In the genomic region with DNA sequence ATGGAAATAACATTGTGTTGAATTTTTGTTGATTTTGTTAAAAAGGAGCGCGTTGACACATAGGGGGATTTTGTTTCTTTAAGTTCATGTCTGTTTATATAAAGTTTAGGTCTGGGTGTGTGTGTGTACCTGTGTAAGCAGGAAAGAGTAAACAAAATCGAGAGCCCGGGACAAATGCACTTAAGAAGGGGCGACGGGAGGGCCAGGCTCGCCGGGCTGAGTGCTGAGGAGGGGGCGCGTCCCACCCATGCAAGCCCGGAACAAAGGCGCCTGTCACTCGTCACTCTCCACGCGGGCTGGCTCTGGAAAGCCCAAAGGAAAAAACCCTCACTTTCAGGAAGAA, we compare ENCODE assay signal across 1 cellular context.
TF ChIP-seq lines count a peak whose summit lies in the region.

No MANE protein-coding gene starts in this region.

TF ChIP-seq in GM23338, 12 proteins besides CTCF, POLR2A, EP300 and RAD21 (continued from another document):
- TF ChIP-seq, protein P1, sequence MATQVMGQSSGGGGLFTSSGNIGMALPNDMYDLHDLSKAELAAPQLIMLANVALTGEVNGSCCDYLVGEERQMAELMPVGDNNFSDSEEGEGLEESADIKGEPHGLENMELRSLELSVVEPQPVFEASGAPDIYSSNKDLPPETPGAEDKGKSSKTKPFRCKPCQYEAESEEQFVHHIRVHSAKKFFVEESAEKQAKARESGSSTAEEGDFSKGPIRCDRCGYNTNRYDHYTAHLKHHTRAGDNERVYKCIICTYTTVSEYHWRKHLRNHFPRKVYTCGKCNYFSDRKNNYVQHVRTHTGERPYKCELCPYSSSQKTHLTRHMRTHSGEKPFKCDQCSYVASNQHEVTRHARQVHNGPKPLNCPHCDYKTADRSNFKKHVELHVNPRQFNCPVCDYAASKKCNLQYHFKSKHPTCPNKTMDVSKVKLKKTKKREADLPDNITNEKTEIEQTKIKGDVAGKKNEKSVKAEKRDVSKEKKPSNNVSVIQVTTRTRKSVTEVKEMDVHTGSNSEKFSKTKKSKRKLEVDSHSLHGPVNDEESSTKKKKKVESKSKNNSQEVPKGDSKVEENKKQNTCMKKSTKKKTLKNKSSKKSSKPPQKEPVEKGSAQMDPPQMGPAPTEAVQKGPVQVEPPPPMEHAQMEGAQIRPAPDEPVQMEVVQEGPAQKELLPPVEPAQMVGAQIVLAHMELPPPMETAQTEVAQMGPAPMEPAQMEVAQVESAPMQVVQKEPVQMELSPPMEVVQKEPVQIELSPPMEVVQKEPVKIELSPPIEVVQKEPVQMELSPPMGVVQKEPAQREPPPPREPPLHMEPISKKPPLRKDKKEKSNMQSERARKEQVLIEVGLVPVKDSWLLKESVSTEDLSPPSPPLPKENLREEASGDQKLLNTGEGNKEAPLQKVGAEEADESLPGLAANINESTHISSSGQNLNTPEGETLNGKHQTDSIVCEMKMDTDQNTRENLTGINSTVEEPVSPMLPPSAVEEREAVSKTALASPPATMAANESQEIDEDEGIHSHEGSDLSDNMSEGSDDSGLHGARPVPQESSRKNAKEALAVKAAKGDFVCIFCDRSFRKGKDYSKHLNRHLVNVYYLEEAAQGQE (IDR thresholded peaks at IDR 0.05; ENCODE audit: unreplicated experiment), result no peak
- no peak for TF ChIP-seq CREB1 (CRISPR knock-in tag; IDR thresholded peaks at IDR 0.05; ENCODE audit: low read depth)
